ENCODE assay signal across 1 cellular context in the genomic region with DNA sequence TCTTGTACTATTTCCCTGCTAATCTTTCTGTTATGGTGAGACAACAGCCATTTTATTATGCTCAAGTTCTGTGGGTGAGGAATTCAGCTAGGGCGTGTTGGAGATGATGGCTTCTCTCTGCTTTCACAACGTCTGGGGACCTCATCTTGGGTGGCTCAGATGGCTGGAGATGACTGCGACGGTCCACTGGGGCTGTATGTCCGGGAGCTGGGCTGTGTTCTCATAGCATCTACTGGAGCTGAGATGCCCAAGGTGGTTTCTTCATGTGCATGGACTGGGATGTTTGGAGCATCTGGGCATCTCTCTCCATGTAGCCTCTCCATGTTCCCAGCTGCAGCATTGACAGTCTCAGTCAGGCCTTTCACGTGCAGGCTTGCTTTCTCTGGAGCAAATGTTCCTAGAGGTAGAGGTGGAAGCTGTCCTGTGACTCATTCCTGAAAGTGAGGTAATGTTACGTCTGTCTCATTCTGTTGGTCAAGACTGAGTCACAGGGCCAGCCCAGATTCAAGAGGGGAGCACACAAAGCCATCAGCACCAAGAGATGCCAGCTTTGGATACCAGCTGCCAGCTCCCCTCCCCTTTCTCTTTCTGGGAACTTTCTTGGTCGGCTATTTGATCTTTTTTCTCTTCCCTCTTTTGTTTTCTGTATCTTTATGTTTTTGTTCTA.
TF ChIP-seq lines count a peak whose summit lies in the region.

No MANE protein-coding gene starts in this region.

TF ChIP-seq in SK-N-SH, 30 proteins besides CTCF, POLR2A, EP300 and RAD21 (continued from another document):
- TF ChIP-seq PBX3 (IDR thresholded peaks at IDR 0.05) (peak; percentile 52), GABPA (IDR thresholded peaks at IDR 0.05; ENCODE audit: low read depth) (no peak), REST (IDR thresholded peaks at IDR 0.05; ENCODE audit: low read depth, low read length) (no peak), IRF3 (IDR thresholded peaks at IDR 0.05; ENCODE audit: low read depth, low read length) (no peak), FOSL2 (IDR thresholded peaks at IDR 0.05; ENCODE audit: borderline replicate concordance, low read depth) (peak; percentile 97), ELF1 (IDR thresholded peaks at IDR 0.05) (no peak), RXRA (IDR thresholded peaks at IDR 0.05; ENCODE audit: borderline replicate concordance, low read depth) (peak; percentile 67; the same call in 1 of the 2 replicates), YY1 (IDR thresholded peaks at IDR 0.05; ENCODE audit: low read depth) (no peak), NRF1 (IDR thresholded peaks at IDR 0.05; ENCODE audit: low read depth, low read length) (no peak)
- TF ChIP-seq, protein P1, sequence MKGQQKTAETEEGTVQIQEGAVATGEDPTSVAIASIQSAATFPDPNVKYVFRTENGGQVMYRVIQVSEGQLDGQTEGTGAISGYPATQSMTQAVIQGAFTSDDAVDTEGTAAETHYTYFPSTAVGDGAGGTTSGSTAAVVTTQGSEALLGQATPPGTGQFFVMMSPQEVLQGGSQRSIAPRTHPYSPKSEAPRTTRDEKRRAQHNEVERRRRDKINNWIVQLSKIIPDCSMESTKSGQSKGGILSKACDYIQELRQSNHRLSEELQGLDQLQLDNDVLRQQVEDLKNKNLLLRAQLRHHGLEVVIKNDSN (IDR thresholded peaks at IDR 0.05; ENCODE audit: borderline replicate concordance, low read depth), result peak; percentile 29; the same call in 1 of the 2 replicates
